30 cellular contexts compared by ENCODE assay signal in genomic region chr16:80552277-80552676, GRCh38. TPM values are rescaled to one million over a fixed set of nuclear protein-coding genes. Genes with fewer than 3 reads are reported as not detected.
"Had no signal": no experiment of that assay in that cellular context is flagged by ENCODE, and none has a peak within 500 bp of the region (broad histone marks: within the 10 kb centered on the region; RNA-seq: fewer than 3 reads in every experiment).

No MANE protein-coding gene starts in this region.

- ATAC-seq: activated CD8-positive, alpha-beta memory T cell treated with anti-CD3 and anti-CD28 coated beads, Interleukin-2, amount 10 ng/mL, durations not matched to agents 7 days and 5 days; activated CD8-positive, alpha-beta T cell treated with anti-CD3 and anti-CD28 coated beads for 36 hours; activated naive CD8-positive, alpha-beta T cell treated with anti-CD3 and anti-CD28 coated beads, Interleukin-2, amount 50 U/mL, for 24 hours; heart right ventricle; left lobe of liver; lower lobe of right lung; right lobe of liver; stimulated activated effector memory CD8-positive, alpha-beta T cell treated with anti-CD3 and anti-CD28 coated beads, Interleukin-12 subunit alpha, Interleukin-12 subunit beta, amount 100 ng/mL, for 72 hours had no signal

- DNase-seq: activated B cell treated with CpG ODN at 0.5 μM for 24 hours; activated CD4-positive, alpha-beta T cell treated with anti-CD3 and anti-CD28 coated beads, Interleukin-2, amount 50 U/mL, for 1 hour; activated CD8-positive, alpha-beta memory T cell treated with anti-CD3 and anti-CD28 coated beads, Interleukin-2, amount 10 ng/mL, durations not matched to agents 7 days and 5 days; activated CD8-positive, alpha-beta T cell treated with anti-CD3 and anti-CD28 coated beads for 36 hours; activated naive CD8-positive, alpha-beta T cell treated with anti-CD3 and anti-CD28 coated beads, Interleukin-2, amount 50 U/mL, for 24 hours; activated T-cell treated with anti-CD3 and anti-CD28 coated beads, Interleukin-2, amount 50 U/mL, for 48 hours; amygdala; dermis blood vessel endothelial cell; effector CD8-positive, alpha-beta T cell; erythroblast; foreskin fibroblast; heart right ventricle; kidney glomerular epithelial cell; lower lobe of right lung; right lobe of liver; stimulated activated CD4-positive, alpha-beta T cell treated with anti-CD3 and anti-CD28 coated beads, Interleukin-12 subunit alpha, Interleukin-12 subunit beta, amount 100 ng/mL, for 4 hours; stimulated activated CD4-positive, alpha-beta T cell treated with anti-CD3 and anti-CD28 coated beads, Interleukin-4, amount 100 ng/mL, for 24 hours; T-helper 2 cell; upper lobe of left lung had no signal

- H3K4me1 ChIP-seq: heart right ventricle, lower lobe of right lung, right lobe of liver, upper lobe of left lung had no signal

- H3K9me3 ChIP-seq: heart right ventricle, lower lobe of right lung, neutrophil, right lobe of liver, upper lobe of left lung had no signal

- H3K27ac ChIP-seq: heart right ventricle, lower lobe of right lung, neutrophil, right lobe of liver, upper lobe of left lung had no signal

- FAIRE-seq: colon, endometrium had no signal

- H3K4me3 ChIP-seq: heart right ventricle, lower lobe of right lung, right lobe of liver, upper lobe of left lung had no signal

- H3K36me3 ChIP-seq: heart right ventricle, lower lobe of right lung, neutrophil, right lobe of liver, upper lobe of left lung had no signal

- H3K27me3 ChIP-seq: neutrophil, right lobe of liver, upper lobe of left lung had no signal

RNA-seq across cellular contexts. Expression of gene DYNLRB2, which starts 11.5 kb away (rescaled TPM):
- total RNA-seq: activated CD8-positive, alpha-beta T cell treated with anti-CD3 and anti-CD28 coated beads for 36 hours; activated T-helper 2 cell treated with anti-CD3 and anti-CD28 coated beads, Interferon-gamma antibody, Interleukin-2, Interleukin-4, amounts not matched to agents 10 μg/mL and 5 μg/mL and 100 μg/mL, durations not matched to agents 14 hours and 24 hours and 36 hours; dermis blood vessel endothelial cell; left lobe of liver; mesenteric fat pad; osteocyte; posterior vena cava; subcutaneous adipose tissue had no signal
- polyA plus RNA-seq: fibroblast of lung had no signal
